20 cellular contexts compared by ENCODE assay signal in genomic region chr3:60226907-60227306, GRCh38.
DNase-seq lines count a peak whose midpoint lies in the region; FAIRE-seq and TF ChIP-seq lines count a peak whose summit lies in the region.
"Had no signal": no experiment of that assay in that cellular context is flagged by ENCODE, and none has a peak within 500 bp of the region (broad histone marks: within the 10 kb centered on the region; RNA-seq: fewer than 3 reads in every experiment).

No MANE protein-coding gene starts in this region.

- FAIRE-seq in astrocyte (lab: Jason Lieb, UNC) = no peak
- FAIRE-seq: G401.6, H54 had no signal

- no peaks in the 10 kb centered on the region for H3K79me2 ChIP-seq in astrocyte (ENCODE audit: insufficient read depth, low read length)

- H2AFZ ChIP-seq in astrocyte (ENCODE audit: low read depth, low read length) = no peak overlapping the region

- no peak overlapping the region for H3K9ac ChIP-seq in astrocyte (ENCODE audit: low read length)

- intact Hi-C loops in Calu3 (cut with micrococcal nuclease; ENCODE audit: unreplicated experiment) = no loop called here

- H3K27ac Mint-ChIP-seq in astrocyte (ENCODE audit: unreplicated experiment) (no peak overlapping the region), Calu3 (ENCODE audit: unreplicated experiment) (no peak overlapping the region)
- H3K27ac Mint-ChIP-seq: T-helper 2 cell treated with Interferon-gamma antibody and Interleukin-4, amounts not matched to agents 5 μg/mL and 100 μg/mL, for 36 hours had no signal

- H3K4me3 Mint-ChIP-seq in astrocyte (ENCODE audit: unreplicated experiment) (no peak overlapping the region), Calu3 (ENCODE audit: low read depth, unreplicated experiment) (no peak overlapping the region)
- H3K4me3 Mint-ChIP-seq: T-helper 2 cell treated with Interferon-gamma antibody and Interleukin-4, amounts not matched to agents 5 μg/mL and 100 μg/mL, for 36 hours had no signal

- no peaks in the 10 kb centered on the region for H3K27me3 ChIP-seq in astrocyte (ENCODE audit: insufficient read depth, low read length)

- H3K27me3 Mint-ChIP-seq in astrocyte (ENCODE audit: low read depth, unreplicated experiment) (peaks cover 6% of the 10 kb centered on the region), Calu3 (ENCODE audit: unreplicated experiment) (no peaks in the 10 kb centered on the region)

- no TSS peak for BruUV-seq in Calu3 (replicated peaks; lab: Mats Ljungman, UMichigan)

- no peak for TF ChIP-seq RAD21 in Ishikawa (IDR thresholded peaks at IDR 0.05; ENCODE audit: low read depth)

- H3K36me3 ChIP-seq in astrocyte (ENCODE audit: insufficient read depth, low read length) = no peaks in the 10 kb centered on the region

- H3K27ac ChIP-seq in astrocyte (ENCODE audit: low read depth, low read length) = no peak overlapping the region
- H3K27ac ChIP-seq: C4-2B had no signal

- no peaks in the 10 kb centered on the region for H3K9me3 ChIP-seq in astrocyte (ENCODE audit: insufficient read depth, low read depth, low read length)

- no peaks in the 10 kb centered on the region for H4K20me1 ChIP-seq in astrocyte (ENCODE audit: insufficient read depth, low read length)

- no peak overlapping the region for H3K4me2 ChIP-seq in astrocyte (ENCODE audit: low read length)

- no peaks in the 10 kb centered on the region for H3K9me3 Mint-ChIP-seq in astrocyte (ENCODE audit: unreplicated experiment)
- H3K9me3 Mint-ChIP-seq in Calu3 (ENCODE audit: low read depth, unreplicated experiment) = peaks cover 3% of the 10 kb centered on the region
- H3K9me3 Mint-ChIP-seq: T-helper 2 cell treated with Interferon-gamma antibody and Interleukin-4, amounts not matched to agents 5 μg/mL and 100 μg/mL, for 36 hours had no signal

- peaks cover 2% of the 10 kb centered on the region for H3K4me1 Mint-ChIP-seq in astrocyte (ENCODE audit: low read depth, unreplicated experiment)
- no peaks in the 10 kb centered on the region for H3K4me1 Mint-ChIP-seq in Calu3 (ENCODE audit: low read depth, unreplicated experiment)

- TF ChIP-seq CTCF in astrocyte (IDR thresholded peaks at IDR 0.05; ENCODE audit: insufficient read depth, low read depth, low read length) (no peak), Calu3 (IDR thresholded peaks at IDR 0.05; ENCODE audit: unreplicated experiment) (no peak)

- H3K36me3 Mint-ChIP-seq in astrocyte (ENCODE audit: low read depth, unreplicated experiment) (no peaks in the 10 kb centered on the region), Calu3 (ENCODE audit: insufficient read depth, unreplicated experiment) (no peaks in the 10 kb centered on the region)

- peak; percentile 61 for DNase-seq in NCI-H1092 treated with DMSO at 0.1 percent for 48 hours (lab: John Stamatoyannopoulos, UW)
- DNase-seq in NCI-H1092 (lab: John Stamatoyannopoulos, UW) = no peak
- DNase-seq in astrocyte (ENCODE audit: low read depth) = peak; percentile 1
- DNase-seq in renal cortical epithelial cell (ENCODE audit: low read depth) = peak; percentile 83
- DNase-seq in Calu3 = no peak
- no peak for DNase-seq in NCI-H146 treated with DMSO at 0.1 percent for 48 hours (lab: John Stamatoyannopoulos, UW; ENCODE audit: unreplicated experiment)
- no peak for DNase-seq in GDM1 (lab: John Stamatoyannopoulos, UW)
- DNase-seq: 8988T, COR-L47, DMS53, MM.1S, NCI-H1417 treated with DMSO at 0.1 percent for 48 hours, NCI-H2081 treated with DMSO at 0.1 percent for 48 hours, SIG-M5, SW 1271 had no signal

- H3K4me1 ChIP-seq in astrocyte (ENCODE audit: insufficient read depth, low read length) = no peaks in the 10 kb centered on the region

- CTCF ChIA-PET in Calu3 (lab: Charles Lee) = no interaction called here

- no peak overlapping the region for H3K4me3 ChIP-seq in astrocyte (ENCODE audit: insufficient read depth, low read depth, low read length)

- TF ChIP-seq EP300 in Ishikawa (IDR thresholded peaks at IDR 0.05; ENCODE audit: borderline replicate concordance) = no peak

TF ChIP-seq in Ishikawa, 13 proteins besides CTCF, POLR2A, EP300 and RAD21:
- TF ChIP-seq MAX (IDR thresholded peaks at IDR 0.05) = no peak
- TF ChIP-seq TEAD4 (IDR thresholded peaks at IDR 0.05) = peak; percentile 73
- TF ChIP-seq NFIC (IDR thresholded peaks at IDR 0.05) = peak; percentile 81
- no peak for TF ChIP-seq FOXM1 (IDR thresholded peaks at IDR 0.05; ENCODE audit: borderline replicate concordance, low read depth)
- peak; percentile 48 for TF ChIP-seq TCF12 (IDR thresholded peaks at IDR 0.05; ENCODE audit: low read depth)
- TF ChIP-seq ZBTB7A (IDR thresholded peaks at IDR 0.05; ENCODE audit: low read depth) = no peak

Comparison
In these comparisons a context has a peak if more than half of its experiments do, and no peak if none do; other contexts are left out.
1. DNase-seq: peak in NCI-H1092 treated with DMSO at 0.1 percent for 48 hours (single experiment), astrocyte (single experiment) and renal cortical epithelial cell (single experiment); none in NCI-H1092 (single experiment), Calu3 (single experiment), NCI-H146 treated with DMSO at 0.1 percent for 48 hours (single experiment) and GDM1 (single experiment).